15 cellular contexts compared by ENCODE assay signal in genomic region chr13:47298506-47298905, GRCh38.
"Had no signal": no experiment of that assay in that cellular context is flagged by ENCODE, and none has a peak within 500 bp of the region (broad histone marks: within the 10 kb centered on the region; RNA-seq: fewer than 3 reads in every experiment).

No MANE protein-coding gene starts in this region.

- DNase-seq: activated CD4-positive, alpha-beta T cell treated with anti-CD3 and anti-CD28 coated beads, Interleukin-2, amount 10 ng/mL, durations not matched to agents 24 days and 14 days; activated effector memory CD4-positive, alpha-beta T cell treated with anti-CD3 and anti-CD28 coated beads, Interleukin-2, amount 50 U/mL, for 16 hours; activated T-cell treated with anti-CD3 and anti-CD28 coated beads, Interleukin-2, amount 50 U/mL, for 72 hours; caudate nucleus; effector memory CD8-positive, alpha-beta T cell; esophagus squamous epithelium; heart right ventricle; naive thymus-derived CD8-positive, alpha-beta T cell; right lobe of liver; stimulated activated CD4-positive, alpha-beta T cell treated with anti-CD3 and anti-CD28 coated beads, Interleukin-4, amount 100 ng/mL, for 24 hours; upper lobe of left lung had no signal

- H2AFZ ChIP-seq: parathyroid adenoma had no signal

- H3K4me3 ChIP-seq: ascending aorta, esophagus squamous epithelium, heart right ventricle, right lobe of liver, thoracic aorta, upper lobe of left lung had no signal

- H3K27me3 ChIP-seq: ascending aorta, esophagus squamous epithelium, heart right ventricle, right lobe of liver, upper lobe of left lung had no signal

- H3K27ac ChIP-seq: ascending aorta, esophagus squamous epithelium, heart right ventricle, parathyroid adenoma, right lobe of liver, thoracic aorta, upper lobe of left lung had no signal

- H3K4me1 ChIP-seq: ascending aorta, esophagus squamous epithelium, heart right ventricle, parathyroid adenoma, right lobe of liver, upper lobe of left lung had no signal

- H3K36me3 ChIP-seq: ascending aorta, esophagus squamous epithelium, heart right ventricle, right lobe of liver, thoracic aorta, upper lobe of left lung had no signal

- H3K9me3 ChIP-seq: ascending aorta, esophagus squamous epithelium, heart right ventricle, right lobe of liver, thoracic aorta, upper lobe of left lung had no signal

- H3K9ac ChIP-seq: parathyroid adenoma had no signal

- H3K79me2 ChIP-seq: parathyroid adenoma had no signal

- ATAC-seq: activated T-cell treated with anti-CD3 and anti-CD28 coated beads, Interleukin-2, amount 50 U/mL, for 72 hours; effector memory CD8-positive, alpha-beta T cell; heart right ventricle; naive thymus-derived CD8-positive, alpha-beta T cell; right lobe of liver; stimulated activated memory B cell treated with anti-CD40 and anti-IgM and Interleukin-4, amounts not matched to agents 10 μg/mL and 1 μg/mL and 100 μg/mL, for 72 hours had no signal
